In the genomic region with DNA sequence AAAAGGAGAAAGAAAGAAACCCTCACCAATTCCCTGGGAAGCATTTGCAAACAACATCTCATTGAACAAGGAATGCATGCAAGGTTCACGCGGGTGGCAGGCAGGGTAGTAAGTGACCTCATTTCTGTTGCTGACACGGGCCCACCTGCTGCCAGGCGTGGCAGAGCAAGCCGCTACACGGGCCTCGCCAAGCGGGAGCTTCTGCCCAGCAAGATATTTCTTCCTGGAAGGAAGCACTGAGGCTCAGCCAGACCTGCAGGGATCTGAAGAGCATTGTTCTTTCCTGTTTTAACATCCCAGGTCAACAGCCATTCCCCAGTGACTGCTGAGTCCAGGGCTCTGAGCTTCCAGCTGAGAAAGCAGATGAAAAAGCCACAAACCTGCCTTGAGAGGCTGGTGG, we compare ENCODE assay signal across 17 cellular contexts.
"Had no signal": no experiment of that assay in that cellular context is flagged by ENCODE, and none has a peak within 500 bp of the region (broad histone marks: within the 10 kb centered on the region; RNA-seq: fewer than 3 reads in every experiment).

No MANE protein-coding gene starts in this region.

- DNase-seq: effector memory CD4-positive, alpha-beta T cell; heart left ventricle; hippocampal formation; kidney glomerular epithelial cell; mammary epithelial cell; mucosa of descending colon; naive thymus-derived CD8-positive, alpha-beta T cell; spleen; stimulated activated CD4-positive, alpha-beta T cell treated with anti-CD3 and anti-CD28 coated beads, Interleukin-15, amount 100 ng/mL, for 24 hours; stimulated activated CD4-positive, alpha-beta T cell treated with anti-CD3 and anti-CD28 coated beads, Interleukin-1b, Interleukin-23, amount 100 ng/mL, for 48 hours; stimulated activated CD4-positive, alpha-beta T cell treated with anti-CD3 and anti-CD28 coated beads, Interleukin-4, amount 100 ng/mL, for 24 hours; tibial artery had no signal

- H3K27ac ChIP-seq: heart left ventricle, spleen, tibial artery, upper lobe of left lung, vagina had no signal

- H3K27me3 ChIP-seq: upper lobe of left lung, vagina had no signal

- H3K4me1 ChIP-seq: heart left ventricle, spleen, tibial artery, upper lobe of left lung, vagina had no signal

- H3K9me3 ChIP-seq: heart left ventricle, mucosa of descending colon, tibial artery, upper lobe of left lung, vagina had no signal

- H3K4me3 ChIP-seq: heart left ventricle, mucosa of descending colon, spleen, tibial artery, upper lobe of left lung, vagina had no signal

- H3K36me3 ChIP-seq: heart left ventricle, spleen, tibial artery, upper lobe of left lung, vagina had no signal

- ATAC-seq: esophagus mucosa; heart left ventricle; mucosa of descending colon; naive thymus-derived CD8-positive, alpha-beta T cell; sciatic nerve; stimulated activated memory B cell treated with anti-CD40 and anti-IgM and Interleukin-4, amounts not matched to agents 10 μg/mL and 1 μg/mL and 100 μg/mL, for 72 hours had no signal
